ENCODE assay signal across 17 cellular contexts in the genomic region with DNA sequence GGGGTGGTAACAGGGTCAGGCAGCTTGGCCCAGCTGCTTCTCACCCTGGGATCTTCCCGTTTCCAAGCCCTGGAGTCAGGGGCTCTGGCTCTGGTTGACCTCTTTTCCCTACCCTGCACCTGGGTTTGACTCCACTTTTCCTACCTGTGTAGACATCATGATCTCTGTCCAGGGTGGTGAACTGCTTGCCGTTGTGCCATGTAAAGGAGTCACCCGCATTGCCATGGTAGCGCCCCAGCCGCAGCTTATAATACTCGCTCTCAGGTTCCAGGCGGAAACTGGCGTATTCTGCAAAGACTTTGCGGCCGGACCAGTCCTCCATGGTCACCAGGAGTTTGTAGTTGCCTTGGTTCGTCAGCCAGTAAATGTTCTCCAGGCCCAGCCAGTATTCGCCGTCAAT. TPM values are rescaled to one million over a fixed set of nuclear protein-coding genes. Genes with fewer than 3 reads are reported as not detected.
DNase-seq lines count a peak whose midpoint lies in the region; ATAC-seq, FAIRE-seq and TF ChIP-seq lines count a peak whose summit lies in the region.
"Had no signal": no experiment of that assay in that cellular context is flagged by ENCODE, and none has a peak within 500 bp of the region (broad histone marks: within the 10 kb centered on the region; RNA-seq: fewer than 3 reads in every experiment).

No MANE protein-coding gene starts in this region.

- H3K4me1 ChIP-seq in uterus: peaks cover 0 to 6% of the 10 kb centered on the region in 2 donors

- no peaks in the 10 kb centered on the region for H3K9me3 ChIP-seq in uterus

- H3K27ac ChIP-seq in dorsolateral prefrontal cortex (peak overlapping the region in 31 of 59 donors; percentile 18 to 79 (median 67)), uterus (peak overlapping the region; percentile 82)

- H3K36me3 ChIP-seq in uterus: no peaks in the 10 kb centered on the region

- TF ChIP-seq CTCF in D721Med (IDR thresholded peaks at IDR 0.05; ENCODE audit: insufficient read depth, missing control alignments): no peak
- no peak for TF ChIP-seq CTCF in dorsolateral prefrontal cortex (IDR thresholded peaks at IDR 0.05 in 54 of 56, conservative IDR thresholded peaks at IDR 0.05 in 2 of 56; ENCODE audit: low read depth in 1 of 56, partially characterized antibody in 56 of 56)
- TF ChIP-seq CTCF in uterus (IDR thresholded peaks at IDR 0.05): no peak

- no peak for TF ChIP-seq POLR2A in uterus (IDR thresholded peaks at IDR 0.05)

- FAIRE-seq in D721Med (lab: Jason Lieb, UNC): no peak
- FAIRE-seq: A204.1, GM19239, HepG2, HTR-8/SVneo had no signal

- peak; percentile 7 for DNase-seq in D721Med (ENCODE audit: insufficient read length, low spot score)
- DNase-seq in dorsolateral prefrontal cortex: no peak
- DNase-seq in posterior vena cava (ENCODE audit: low spot score): peak; percentile 38
- no peak for DNase-seq in uterus
- no peak for DNase-seq in NCI-H510A (lab: John Stamatoyannopoulos, UW)
- DNase-seq in hypothalamus (lab: John Stamatoyannopoulos, UW): no peak
- DNase-seq: CD4-positive, alpha-beta T cell; DND-41; GF-D8; HCEC 1CT; HFFc6 had no signal

- H3K27me3 ChIP-seq in dorsolateral prefrontal cortex (no peaks in the 10 kb centered on the region), uterus (no peaks in the 10 kb centered on the region)

- no peak overlapping the region for H3K4me3 ChIP-seq in dorsolateral prefrontal cortex
- H3K4me3 ChIP-seq in uterus: no peak overlapping the region

- intact Hi-C loops in dorsolateral prefrontal cortex (cut with DNase I) (no loop called here), posterior vena cava (cut with DNase I) (no loop called here), uterus (cut with DNase I; ENCODE audit: low total_unique reads) (no loop called here)

- ATAC-seq in GM21786 (IDR thresholded peaks at IDR 0.05; ENCODE audit: unreplicated experiment): no peak
- ATAC-seq: HepG2 had no signal

RNA-seq across cellular contexts. Expression of gene ANGPTL2, which starts 30.9 kb away (rescaled TPM):
- total RNA-seq in dorsolateral prefrontal cortex: 10 to 100 TPM in 30 of 120 experiments, 1 to 10 TPM in 90; 1.8 to 27.8 (median 7.2) TPM
- total RNA-seq in posterior vena cava: 10 to 100 TPM; 45.7 to 55.9 TPM
- total RNA-seq in uterus: 10 to 100 TPM; 10.2 to 65.3 (median 32.0) TPM
- total RNA-seq: B cell; CD4-positive, alpha-beta T cell had no signal

Comparison
In these comparisons a context has a peak if more than half of its experiments do, and no peak if none do; other contexts are left out.
1. DNase-seq: peak in D721Med (single experiment) and posterior vena cava (single experiment); none in dorsolateral prefrontal cortex (0 of 10), uterus (0 of 2), NCI-H510A (single experiment) and hypothalamus (0 of 51).